Comparison of ENCODE assay signal across 2 cellular contexts in the genomic region with DNA sequence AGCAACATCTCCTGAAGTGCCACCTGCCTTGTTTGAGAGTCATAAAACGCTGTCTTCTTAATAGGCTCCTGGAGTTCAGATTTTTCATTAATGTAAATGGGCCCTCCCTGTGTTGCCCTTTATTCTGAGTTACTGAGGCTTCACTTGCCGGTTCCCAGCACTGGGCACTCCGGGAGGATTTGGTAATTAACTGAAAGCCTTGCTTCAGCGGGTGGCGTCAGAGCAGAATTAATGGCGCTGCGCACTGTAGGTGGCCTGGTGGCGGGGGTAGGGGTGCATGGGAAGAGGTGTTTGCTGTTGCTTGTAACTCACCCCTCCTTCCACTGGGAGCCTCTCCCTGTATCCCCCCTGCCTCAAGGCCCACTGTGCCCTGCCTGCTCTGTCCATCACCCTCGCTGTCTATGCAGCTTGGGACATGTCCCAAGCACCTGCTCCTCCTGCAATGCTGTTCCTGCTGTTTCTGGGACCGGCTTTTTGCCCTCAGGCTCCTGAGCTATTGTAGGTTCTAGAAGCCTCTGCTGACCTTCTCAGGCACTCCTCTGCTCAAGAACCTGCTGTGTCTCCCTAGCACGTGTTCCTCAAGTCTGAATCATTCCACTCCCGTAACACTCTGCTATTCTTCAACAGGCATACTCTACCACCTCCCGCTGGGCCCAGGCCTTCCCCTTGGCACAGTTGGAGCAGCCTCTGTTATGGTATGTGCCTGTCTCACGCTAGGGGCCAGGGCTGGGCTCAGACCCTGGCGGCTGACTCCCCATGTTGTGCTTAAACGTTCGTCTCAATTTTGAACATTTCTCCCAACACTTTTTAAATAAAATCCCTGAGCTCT.
TF ChIP-seq lines count a peak whose summit lies in the region.

No MANE protein-coding gene starts in this region.

TF ChIP-seq in Ishikawa, 13 proteins besides CTCF, POLR2A, EP300 and RAD21:
- TF ChIP-seq CREB1 (IDR thresholded peaks at IDR 0.05; ENCODE audit: low read depth) (no peak), ZBTB7A (IDR thresholded peaks at IDR 0.05; ENCODE audit: low read depth) (no peak), CEBPB (IDR thresholded peaks at IDR 0.05) (peak; percentile 75), NFIC (IDR thresholded peaks at IDR 0.05) (peak; percentile 91), TCF12 (IDR thresholded peaks at IDR 0.05; ENCODE audit: low read depth) (peak; percentile 77), EGR1 (IDR thresholded peaks at IDR 0.05) (no peak), TAF1 (IDR thresholded peaks at IDR 0.05; ENCODE audit: low read depth) (no peak), FOXM1 (IDR thresholded peaks at IDR 0.05; ENCODE audit: borderline replicate concordance, low read depth) (no peak; the same call in none of the 2 replicates), YY1 (IDR thresholded peaks at IDR 0.05; ENCODE audit: low read depth) (0 out of 2 replicates have a peak, but pooled peaks have one; percentile 35), TEAD4 (IDR thresholded peaks at IDR 0.05) (peak; percentile 84)
- TF ChIP-seq, protein P1, sequence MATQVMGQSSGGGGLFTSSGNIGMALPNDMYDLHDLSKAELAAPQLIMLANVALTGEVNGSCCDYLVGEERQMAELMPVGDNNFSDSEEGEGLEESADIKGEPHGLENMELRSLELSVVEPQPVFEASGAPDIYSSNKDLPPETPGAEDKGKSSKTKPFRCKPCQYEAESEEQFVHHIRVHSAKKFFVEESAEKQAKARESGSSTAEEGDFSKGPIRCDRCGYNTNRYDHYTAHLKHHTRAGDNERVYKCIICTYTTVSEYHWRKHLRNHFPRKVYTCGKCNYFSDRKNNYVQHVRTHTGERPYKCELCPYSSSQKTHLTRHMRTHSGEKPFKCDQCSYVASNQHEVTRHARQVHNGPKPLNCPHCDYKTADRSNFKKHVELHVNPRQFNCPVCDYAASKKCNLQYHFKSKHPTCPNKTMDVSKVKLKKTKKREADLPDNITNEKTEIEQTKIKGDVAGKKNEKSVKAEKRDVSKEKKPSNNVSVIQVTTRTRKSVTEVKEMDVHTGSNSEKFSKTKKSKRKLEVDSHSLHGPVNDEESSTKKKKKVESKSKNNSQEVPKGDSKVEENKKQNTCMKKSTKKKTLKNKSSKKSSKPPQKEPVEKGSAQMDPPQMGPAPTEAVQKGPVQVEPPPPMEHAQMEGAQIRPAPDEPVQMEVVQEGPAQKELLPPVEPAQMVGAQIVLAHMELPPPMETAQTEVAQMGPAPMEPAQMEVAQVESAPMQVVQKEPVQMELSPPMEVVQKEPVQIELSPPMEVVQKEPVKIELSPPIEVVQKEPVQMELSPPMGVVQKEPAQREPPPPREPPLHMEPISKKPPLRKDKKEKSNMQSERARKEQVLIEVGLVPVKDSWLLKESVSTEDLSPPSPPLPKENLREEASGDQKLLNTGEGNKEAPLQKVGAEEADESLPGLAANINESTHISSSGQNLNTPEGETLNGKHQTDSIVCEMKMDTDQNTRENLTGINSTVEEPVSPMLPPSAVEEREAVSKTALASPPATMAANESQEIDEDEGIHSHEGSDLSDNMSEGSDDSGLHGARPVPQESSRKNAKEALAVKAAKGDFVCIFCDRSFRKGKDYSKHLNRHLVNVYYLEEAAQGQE (IDR thresholded peaks at IDR 0.05; ENCODE audit: low read depth), result no peak
- TF ChIP-seq, protein P2, sequence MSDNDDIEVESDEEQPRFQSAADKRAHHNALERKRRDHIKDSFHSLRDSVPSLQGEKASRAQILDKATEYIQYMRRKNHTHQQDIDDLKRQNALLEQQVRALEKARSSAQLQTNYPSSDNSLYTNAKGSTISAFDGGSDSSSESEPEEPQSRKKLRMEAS (IDR thresholded peaks at IDR 0.05), result peak; percentile 93
- TF ChIP-seq, protein P3, sequence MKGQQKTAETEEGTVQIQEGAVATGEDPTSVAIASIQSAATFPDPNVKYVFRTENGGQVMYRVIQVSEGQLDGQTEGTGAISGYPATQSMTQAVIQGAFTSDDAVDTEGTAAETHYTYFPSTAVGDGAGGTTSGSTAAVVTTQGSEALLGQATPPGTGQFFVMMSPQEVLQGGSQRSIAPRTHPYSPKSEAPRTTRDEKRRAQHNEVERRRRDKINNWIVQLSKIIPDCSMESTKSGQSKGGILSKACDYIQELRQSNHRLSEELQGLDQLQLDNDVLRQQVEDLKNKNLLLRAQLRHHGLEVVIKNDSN (IDR thresholded peaks at IDR 0.05), result peak; percentile 69

TF ChIP-seq in H1, 55 proteins besides CTCF, POLR2A, EP300 and RAD21:
- no peak for TF ChIP-seq EGR1 (IDR thresholded peaks at IDR 0.05; ENCODE audit: borderline replicate concordance, low read depth, low read length)
- TF ChIP-seq HDAC6 (IDR thresholded peaks at IDR 0.05; ENCODE audit: low read depth, low read length), result no peak
- no peak for TF ChIP-seq JUN (IDR thresholded peaks at IDR 0.05; ENCODE audit: low read depth, low read length)
- TF ChIP-seq PHF8 (conservative IDR thresholded peaks at IDR 0.05; ENCODE audit: low read depth, low read length), result no peak
- TF ChIP-seq KDM1A (IDR thresholded peaks at IDR 0.05; ENCODE audit: borderline replicate concordance, low read length), result peak; percentile 51; the same call in 1 of the 2 replicates
